In genomic region chr16:1343428-1344242, GRCh38 we compare ENCODE assay signal across 1 cellular context.
TF ChIP-seq lines count a peak whose summit lies in the region.

No MANE protein-coding gene starts in this region.

TF ChIP-seq in HepG2, 621 proteins besides CTCF, POLR2A, EP300 and RAD21 (continues in another document):
- TF ChIP-seq SRSF1 (optimal IDR thresholded peaks at IDR 0.05; ENCODE audit: low read depth, low read length): peak; percentile 19
- TF ChIP-seq, protein P1, sequence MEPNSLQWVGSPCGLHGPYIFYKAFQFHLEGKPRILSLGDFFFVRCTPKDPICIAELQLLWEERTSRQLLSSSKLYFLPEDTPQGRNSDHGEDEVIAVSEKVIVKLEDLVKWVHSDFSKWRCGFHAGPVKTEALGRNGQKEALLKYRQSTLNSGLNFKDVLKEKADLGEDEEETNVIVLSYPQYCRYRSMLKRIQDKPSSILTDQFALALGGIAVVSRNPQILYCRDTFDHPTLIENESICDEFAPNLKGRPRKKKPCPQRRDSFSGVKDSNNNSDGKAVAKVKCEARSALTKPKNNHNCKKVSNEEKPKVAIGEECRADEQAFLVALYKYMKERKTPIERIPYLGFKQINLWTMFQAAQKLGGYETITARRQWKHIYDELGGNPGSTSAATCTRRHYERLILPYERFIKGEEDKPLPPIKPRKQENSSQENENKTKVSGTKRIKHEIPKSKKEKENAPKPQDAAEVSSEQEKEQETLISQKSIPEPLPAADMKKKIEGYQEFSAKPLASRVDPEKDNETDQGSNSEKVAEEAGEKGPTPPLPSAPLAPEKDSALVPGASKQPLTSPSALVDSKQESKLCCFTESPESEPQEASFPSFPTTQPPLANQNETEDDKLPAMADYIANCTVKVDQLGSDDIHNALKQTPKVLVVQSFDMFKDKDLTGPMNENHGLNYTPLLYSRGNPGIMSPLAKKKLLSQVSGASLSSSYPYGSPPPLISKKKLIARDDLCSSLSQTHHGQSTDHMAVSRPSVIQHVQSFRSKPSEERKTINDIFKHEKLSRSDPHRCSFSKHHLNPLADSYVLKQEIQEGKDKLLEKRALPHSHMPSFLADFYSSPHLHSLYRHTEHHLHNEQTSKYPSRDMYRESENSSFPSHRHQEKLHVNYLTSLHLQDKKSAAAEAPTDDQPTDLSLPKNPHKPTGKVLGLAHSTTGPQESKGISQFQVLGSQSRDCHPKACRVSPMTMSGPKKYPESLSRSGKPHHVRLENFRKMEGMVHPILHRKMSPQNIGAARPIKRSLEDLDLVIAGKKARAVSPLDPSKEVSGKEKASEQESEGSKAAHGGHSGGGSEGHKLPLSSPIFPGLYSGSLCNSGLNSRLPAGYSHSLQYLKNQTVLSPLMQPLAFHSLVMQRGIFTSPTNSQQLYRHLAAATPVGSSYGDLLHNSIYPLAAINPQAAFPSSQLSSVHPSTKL (CRISPR knock-in tag; IDR thresholded peaks at IDR 0.05): no peak
- no peak for TF ChIP-seq ERF (CRISPR knock-in tag; IDR thresholded peaks at IDR 0.05)
- TF ChIP-seq ZNF235 (CRISPR knock-in tag; IDR thresholded peaks at IDR 0.05; ENCODE audit: borderline replicate concordance): no peak
- no peak for TF ChIP-seq HNRNPH1 (optimal IDR thresholded peaks at IDR 0.05; ENCODE audit: low read depth, low read length)
- TF ChIP-seq ZNF292 (CRISPR knock-in tag; IDR thresholded peaks at IDR 0.05; ENCODE audit: borderline replicate concordance, low read depth): 0 out of 2 replicates have a peak, but pooled peaks have one; percentile 5
- TF ChIP-seq, protein P2, sequence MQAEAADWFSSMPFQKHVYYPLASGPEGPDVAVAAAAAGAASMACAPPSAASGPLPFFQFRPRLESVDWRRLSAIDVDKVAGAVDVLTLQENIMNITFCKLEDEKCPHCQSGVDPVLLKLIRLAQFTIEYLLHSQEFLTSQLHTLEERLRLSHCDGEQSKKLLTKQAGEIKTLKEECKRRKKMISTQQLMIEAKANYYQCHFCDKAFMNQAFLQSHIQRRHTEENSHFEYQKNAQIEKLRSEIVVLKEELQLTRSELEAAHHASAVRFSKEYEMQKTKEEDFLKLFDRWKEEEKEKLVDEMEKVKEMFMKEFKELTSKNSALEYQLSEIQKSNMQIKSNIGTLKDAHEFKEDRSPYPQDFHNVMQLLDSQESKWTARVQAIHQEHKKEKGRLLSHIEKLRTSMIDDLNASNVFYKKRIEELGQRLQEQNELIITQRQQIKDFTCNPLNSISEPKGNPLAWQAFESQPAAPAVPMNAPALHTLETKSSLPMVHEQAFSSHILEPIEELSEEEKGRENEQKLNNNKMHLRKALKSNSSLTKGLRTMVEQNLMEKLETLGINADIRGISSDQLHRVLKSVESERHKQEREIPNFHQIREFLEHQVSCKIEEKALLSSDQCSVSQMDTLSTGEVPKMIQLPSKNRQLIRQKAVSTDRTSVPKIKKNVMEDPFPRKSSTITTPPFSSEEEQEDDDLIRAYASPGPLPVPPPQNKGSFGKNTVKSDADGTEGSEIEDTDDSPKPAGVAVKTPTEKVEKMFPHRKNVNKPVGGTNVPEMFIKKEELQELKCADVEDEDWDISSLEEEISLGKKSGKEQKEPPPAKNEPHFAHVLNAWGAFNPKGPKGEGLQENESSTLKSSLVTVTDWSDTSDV (CRISPR knock-in tag; IDR thresholded peaks at IDR 0.05): peak; percentile 55; the same call in 1 of the 2 replicates
- peak; percentile 3; the same call in 1 of the 2 replicates for TF ChIP-seq NR2C2 (CRISPR knock-in tag; IDR thresholded peaks at IDR 0.05; ENCODE audit: borderline replicate concordance)
- TF ChIP-seq ZNF782 (CRISPR knock-in tag; IDR thresholded peaks at IDR 0.05; ENCODE audit: borderline replicate concordance): no peak
- TF ChIP-seq NRL (CRISPR knock-in tag; IDR thresholded peaks at IDR 0.05; ENCODE audit: borderline replicate concordance): peak; percentile 38; the same call in 1 of the 2 replicates
- TF ChIP-seq ZNF773 (CRISPR knock-in tag; IDR thresholded peaks at IDR 0.05; ENCODE audit: borderline replicate concordance): no peak
- TF ChIP-seq, protein P3, sequence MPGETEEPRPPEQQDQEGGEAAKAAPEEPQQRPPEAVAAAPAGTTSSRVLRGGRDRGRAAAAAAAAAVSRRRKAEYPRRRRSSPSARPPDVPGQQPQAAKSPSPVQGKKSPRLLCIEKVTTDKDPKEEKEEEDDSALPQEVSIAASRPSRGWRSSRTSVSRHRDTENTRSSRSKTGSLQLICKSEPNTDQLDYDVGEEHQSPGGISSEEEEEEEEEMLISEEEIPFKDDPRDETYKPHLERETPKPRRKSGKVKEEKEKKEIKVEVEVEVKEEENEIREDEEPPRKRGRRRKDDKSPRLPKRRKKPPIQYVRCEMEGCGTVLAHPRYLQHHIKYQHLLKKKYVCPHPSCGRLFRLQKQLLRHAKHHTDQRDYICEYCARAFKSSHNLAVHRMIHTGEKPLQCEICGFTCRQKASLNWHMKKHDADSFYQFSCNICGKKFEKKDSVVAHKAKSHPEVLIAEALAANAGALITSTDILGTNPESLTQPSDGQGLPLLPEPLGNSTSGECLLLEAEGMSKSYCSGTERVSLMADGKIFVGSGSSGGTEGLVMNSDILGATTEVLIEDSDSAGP (CRISPR knock-in tag; IDR thresholded peaks at IDR 0.05; ENCODE audit: borderline replicate concordance): 0 out of 2 replicates have a peak, but pooled peaks have one; percentile 8
- TF ChIP-seq MAFF (IDR thresholded peaks at IDR 0.05; ENCODE audit: low read depth, low read length): no peak
- TF ChIP-seq MAX (IDR thresholded peaks at IDR 0.05): peak; percentile 2; the same call in 1 of the 2 replicates
- TF ChIP-seq POLR2G (IDR thresholded peaks at IDR 0.05; ENCODE audit: low read depth, low read length): peak; percentile 46; the same call in 1 of the 2 replicates
- no peak for TF ChIP-seq RBM22 (optimal IDR thresholded peaks at IDR 0.05; ENCODE audit: low read length)
- 0 out of 2 replicates have a peak, but pooled peaks have one; percentile 41 for TF ChIP-seq ZNF567 (CRISPR knock-in tag; IDR thresholded peaks at IDR 0.05; ENCODE audit: borderline replicate concordance)
- TF ChIP-seq KDM2A (CRISPR knock-in tag; IDR thresholded peaks at IDR 0.05; ENCODE audit: borderline replicate concordance, low read depth): peak; percentile 54; the same call in 1 of the 2 replicates
- 0 out of 2 replicates have a peak, but pooled peaks have one; percentile 21 for TF ChIP-seq ZNF891 (CRISPR knock-in tag; IDR thresholded peaks at IDR 0.05)
- TF ChIP-seq ASH2L (IDR thresholded peaks at IDR 0.05; ENCODE audit: insufficient read length, low read depth, low read length): peak; percentile 20
- TF ChIP-seq RBFOX2 (IDR thresholded peaks at IDR 0.05; ENCODE audit: low read depth, low read length): peak; percentile 33; the same call in 1 of the 2 replicates
- TF ChIP-seq PHF8 (CRISPR knock-in tag; IDR thresholded peaks at IDR 0.05): peak; percentile 39; the same call in 1 of the 2 replicates
- peak; percentile 46; the same call in 1 of the 2 replicates for TF ChIP-seq MTERF4 (CRISPR knock-in tag; IDR thresholded peaks at IDR 0.05)
- no peak for TF ChIP-seq ZSCAN21 (CRISPR knock-in tag; IDR thresholded peaks at IDR 0.05; ENCODE audit: borderline replicate concordance)
- TF ChIP-seq SP4 (CRISPR knock-in tag; IDR thresholded peaks at IDR 0.05): peak; percentile 72
- TF ChIP-seq, protein P4, sequence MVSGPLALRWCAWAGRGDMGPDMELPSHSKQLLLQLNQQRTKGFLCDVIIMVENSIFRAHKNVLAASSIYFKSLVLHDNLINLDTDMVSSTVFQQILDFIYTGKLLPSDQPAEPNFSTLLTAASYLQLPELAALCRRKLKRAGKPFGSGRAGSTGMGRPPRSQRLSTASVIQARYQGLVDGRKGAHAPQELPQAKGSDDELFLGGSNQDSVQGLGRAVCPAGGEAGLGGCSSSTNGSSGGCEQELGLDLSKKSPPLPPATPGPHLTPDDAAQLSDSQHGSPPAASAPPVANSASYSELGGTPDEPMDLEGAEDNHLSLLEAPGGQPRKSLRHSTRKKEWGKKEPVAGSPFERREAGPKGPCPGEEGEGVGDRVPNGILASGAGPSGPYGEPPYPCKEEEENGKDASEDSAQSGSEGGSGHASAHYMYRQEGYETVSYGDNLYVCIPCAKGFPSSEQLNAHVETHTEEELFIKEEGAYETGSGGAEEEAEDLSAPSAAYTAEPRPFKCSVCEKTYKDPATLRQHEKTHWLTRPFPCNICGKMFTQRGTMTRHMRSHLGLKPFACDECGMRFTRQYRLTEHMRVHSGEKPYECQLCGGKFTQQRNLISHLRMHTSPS (CRISPR knock-in tag; IDR thresholded peaks at IDR 0.05; ENCODE audit: low read depth): 0 out of 2 replicates have a peak, but pooled peaks have one; percentile 38
- TF ChIP-seq ARNT (IDR thresholded peaks at IDR 0.05): no peak
- TF ChIP-seq ZNF609 (CRISPR knock-in tag; IDR thresholded peaks at IDR 0.05; ENCODE audit: borderline replicate concordance): 0 out of 2 replicates have a peak, but pooled peaks have one; percentile 11
- TF ChIP-seq, protein P5, sequence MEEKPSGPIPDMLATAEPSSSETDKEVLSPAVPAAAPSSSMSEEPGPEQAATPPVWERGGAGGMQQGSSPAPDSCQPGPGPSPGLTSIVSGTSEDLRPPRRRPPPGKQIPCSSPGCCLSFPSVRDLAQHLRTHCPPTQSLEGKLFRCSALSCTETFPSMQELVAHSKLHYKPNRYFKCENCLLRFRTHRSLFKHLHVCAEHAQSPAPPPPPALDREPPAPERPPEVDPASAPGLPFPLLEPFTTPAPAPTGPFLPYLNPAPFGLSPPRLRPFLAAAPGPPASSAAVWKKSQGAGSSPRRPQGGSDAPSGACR (CRISPR knock-in tag; IDR thresholded peaks at IDR 0.05): 0 out of 2 replicates have a peak, but pooled peaks have one; percentile 21
- TF ChIP-seq, protein P6, sequence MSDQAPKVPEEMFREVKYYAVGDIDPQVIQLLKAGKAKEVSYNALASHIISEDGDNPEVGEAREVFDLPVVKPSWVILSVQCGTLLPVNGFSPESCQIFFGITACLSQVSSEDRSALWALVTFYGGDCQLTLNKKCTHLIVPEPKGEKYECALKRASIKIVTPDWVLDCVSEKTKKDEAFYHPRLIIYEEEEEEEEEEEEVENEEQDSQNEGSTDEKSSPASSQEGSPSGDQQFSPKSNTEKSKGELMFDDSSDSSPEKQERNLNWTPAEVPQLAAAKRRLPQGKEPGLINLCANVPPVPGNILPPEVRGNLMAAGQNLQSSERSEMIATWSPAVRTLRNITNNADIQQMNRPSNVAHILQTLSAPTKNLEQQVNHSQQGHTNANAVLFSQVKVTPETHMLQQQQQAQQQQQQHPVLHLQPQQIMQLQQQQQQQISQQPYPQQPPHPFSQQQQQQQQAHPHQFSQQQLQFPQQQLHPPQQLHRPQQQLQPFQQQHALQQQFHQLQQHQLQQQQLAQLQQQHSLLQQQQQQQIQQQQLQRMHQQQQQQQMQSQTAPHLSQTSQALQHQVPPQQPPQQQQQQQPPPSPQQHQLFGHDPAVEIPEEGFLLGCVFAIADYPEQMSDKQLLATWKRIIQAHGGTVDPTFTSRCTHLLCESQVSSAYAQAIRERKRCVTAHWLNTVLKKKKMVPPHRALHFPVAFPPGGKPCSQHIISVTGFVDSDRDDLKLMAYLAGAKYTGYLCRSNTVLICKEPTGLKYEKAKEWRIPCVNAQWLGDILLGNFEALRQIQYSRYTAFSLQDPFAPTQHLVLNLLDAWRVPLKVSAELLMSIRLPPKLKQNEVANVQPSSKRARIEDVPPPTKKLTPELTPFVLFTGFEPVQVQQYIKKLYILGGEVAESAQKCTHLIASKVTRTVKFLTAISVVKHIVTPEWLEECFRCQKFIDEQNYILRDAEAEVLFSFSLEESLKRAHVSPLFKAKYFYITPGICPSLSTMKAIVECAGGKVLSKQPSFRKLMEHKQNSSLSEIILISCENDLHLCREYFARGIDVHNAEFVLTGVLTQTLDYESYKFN (CRISPR knock-in tag; conservative IDR thresholded peaks at IDR 0.05): 0 out of 2 replicates have a peak, but pooled peaks have one; percentile 16
- no peak for TF ChIP-seq KDM5B (CRISPR knock-in tag; IDR thresholded peaks at IDR 0.05; ENCODE audit: borderline replicate concordance)
- peak; percentile 25; the same call in 1 of the 2 replicates for TF ChIP-seq ZFY (CRISPR knock-in tag; IDR thresholded peaks at IDR 0.05)
- no peak for TF ChIP-seq TAF15 (IDR thresholded peaks at IDR 0.05; ENCODE audit: low read depth, low read length, poor library complexity, severe bottlenecking)
- TF ChIP-seq RFX3 (CRISPR knock-in tag; IDR thresholded peaks at IDR 0.05): no peak
- TF ChIP-seq ZNF354B (CRISPR knock-in tag; IDR thresholded peaks at IDR 0.05): 0 out of 2 replicates have a peak, but pooled peaks have one; percentile 73
